23 cellular contexts compared by ENCODE assay signal in genomic region chr20:40046703-40047102, GRCh38.
"Had no signal": no experiment of that assay in that cellular context is flagged by ENCODE, and none has a peak within 500 bp of the region (broad histone marks: within the 10 kb centered on the region; RNA-seq: fewer than 3 reads in every experiment).

No MANE protein-coding gene starts in this region.

- H3K27me3 ChIP-seq: gastroesophageal sphincter, heart left ventricle, hepatocyte, neutrophil, right lobe of liver, spleen, suprapubic skin had no signal

- DNase-seq: central memory CD4-positive, alpha-beta T cell; effector CD8-positive, alpha-beta T cell; endodermal cell; foreskin fibroblast; heart left ventricle; left ventricle myocardium superior; lower lobe of right lung; naive B cell; pancreas; right lobe of liver; spleen; stimulated activated CD4-positive, alpha-beta T cell treated with anti-CD3 and anti-CD28 coated beads, Interleukin-4, amount 100 ng/mL, for 4 hours; stimulated activated naive CD8-positive, alpha-beta T cell treated with anti-CD3 and anti-CD28 coated beads, Interleukin-15, Interleukin-2, amounts not matched to agents 100 U/mL and 50 U/mL, for 24 hours; trophoblast cell had no signal

- FAIRE-seq: colon, pancreas had no signal

- H3K79me2 ChIP-seq: hepatocyte had no signal

- ATAC-seq: esophagus mucosa; gastroesophageal sphincter; heart left ventricle; left ventricle myocardium superior; lower lobe of right lung; natural killer cell treated with Interleukin-12 subunit alpha and Interleukin-12 subunit beta and Interleukin-15 and Interleukin-18, amount 100 ng/mL, for 72 hours; pancreas; right lobe of liver; stimulated activated memory B cell treated with anti-CD40 and anti-IgM and Interleukin-4, amounts not matched to agents 10 μg/mL and 1 μg/mL and 100 μg/mL, for 72 hours; stimulated activated naive CD8-positive, alpha-beta T cell treated with anti-CD3 and anti-CD28 coated beads, Interleukin-15, Interleukin-2, amounts not matched to agents 100 U/mL and 50 U/mL, for 24 hours had no signal

- H3K4me3 ChIP-seq: gastroesophageal sphincter, heart left ventricle, hepatocyte, lower lobe of right lung, pancreas, right lobe of liver, spleen, suprapubic skin had no signal

- H3K27ac ChIP-seq: epithelial cell of prostate, gastroesophageal sphincter, heart left ventricle, hepatocyte, lower lobe of right lung, neutrophil, pancreas, right lobe of liver, spleen, suprapubic skin had no signal

- H3K9me3 ChIP-seq: gastroesophageal sphincter, heart left ventricle, lower lobe of right lung, neutrophil, pancreas, right lobe of liver, spleen, suprapubic skin had no signal

- H3K36me3 ChIP-seq: gastroesophageal sphincter, heart left ventricle, lower lobe of right lung, neutrophil, pancreas, right lobe of liver, spleen, suprapubic skin had no signal

- H3K4me1 ChIP-seq: gastroesophageal sphincter, heart left ventricle, lower lobe of right lung, pancreas, right lobe of liver, spleen, suprapubic skin had no signal

- H2AFZ ChIP-seq: hepatocyte had no signal

- H3K4me2 ChIP-seq: hepatocyte had no signal
